24 cellular contexts compared by ENCODE assay signal in the genomic region with DNA sequence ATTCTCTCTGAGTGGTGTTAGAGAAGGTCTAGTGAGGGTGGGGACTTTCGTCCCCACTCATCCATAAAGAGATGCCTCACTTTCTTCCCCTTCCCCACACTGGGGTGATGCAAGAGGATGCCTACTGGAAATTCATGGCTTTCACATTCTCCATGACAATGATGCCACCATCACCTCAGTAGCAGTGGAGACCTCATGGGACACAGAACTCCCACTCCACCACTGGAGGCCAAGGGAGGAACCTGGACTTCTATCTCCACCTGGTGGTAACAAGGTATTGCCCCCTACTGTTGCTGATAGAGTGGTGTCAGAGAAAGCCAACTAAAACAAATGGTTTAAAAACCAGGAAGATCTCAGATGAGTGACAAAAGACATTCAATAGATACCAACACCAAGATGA.
A peak's percentile ranks its signal among the peaks of the same experiment; 100 is the strongest.
DNase-seq lines count a peak whose midpoint lies in the region; ATAC-seq, FAIRE-seq and TF ChIP-seq lines count a peak whose summit lies in the region.
"Had no signal": no experiment of that assay in that cellular context is flagged by ENCODE, and none has a peak within 500 bp of the region (broad histone marks: within the 10 kb centered on the region; RNA-seq: fewer than 3 reads in every experiment).

No MANE protein-coding gene starts in this region.

- H3K9ac ChIP-seq in HepG2 (ENCODE audit: insufficient read depth, low read depth, low read length) (no peak overlapping the region), smooth muscle cell (ENCODE audit: low read depth) (no peak overlapping the region)

- H3K4me1 ChIP-seq in HepG2 (ENCODE audit: insufficient read depth, low read length) (peaks cover 32% of the 10 kb centered on the region), smooth muscle cell (ENCODE audit: low read depth) (no peaks in the 10 kb centered on the region)
- H3K4me1 ChIP-seq: heart right ventricle, tibial nerve had no signal

- H3K36me3 ChIP-seq in HepG2 (replicated peaks in 1 of 2; ENCODE audit: control insufficient read depth in 1 of 2, insufficient read depth in 2 of 2, low read length in 2 of 2) = no peaks in the 10 kb centered on the region
- H3K36me3 ChIP-seq in smooth muscle cell (ENCODE audit: low read depth) = no peaks in the 10 kb centered on the region
- H3K36me3 ChIP-seq: heart right ventricle, ovary, tibial nerve had no signal

- H2AFZ ChIP-seq in HepG2 (ENCODE audit: low read length) (no peak overlapping the region), smooth muscle cell (ENCODE audit: low read depth) (no peak overlapping the region)

- peak; percentile 61 for TF ChIP-seq CTCF in HepG2 (CRISPR knock-in tag; IDR thresholded peaks at IDR 0.05)
- TF ChIP-seq CTCF in smooth muscle cell (IDR thresholded peaks at IDR 0.05; ENCODE audit: borderline replicate concordance, insufficient read depth, poor library complexity, severe bottlenecking) = no peak
- no peak for TF ChIP-seq CTCF in GM13977 (IDR thresholded peaks at IDR 0.05; ENCODE audit: extremely low read depth, insufficient read depth, missing control alignments)

- CTCF ChIA-PET in HepG2 (lab: Yijun Ruan, JAX; ENCODE audit: low intra/inter-chr PET ratio, low total read pairs) = interaction anchor here (1.2 kb wide), 1 partner anchor 114 kb away, joined by 5 read pairs; no protein-coding TSS in a partner anchor

- H3K4me2 ChIP-seq in HepG2 (ENCODE audit: low read depth, low read length) (no peak overlapping the region), smooth muscle cell (no peak overlapping the region)

- TF ChIP-seq POLR2A in HepG2 (IDR thresholded peaks at IDR 0.05; ENCODE audit: insufficient read depth in 1 of 2, low read depth in 2 of 2, low read length in 2 of 2) = no peak

- in situ Hi-C loops in HepG2 (cut with HindIII; ENCODE audit: extremely low pct_ligation_motif_present, low pct_unique_long_range_greater_than_20kb) (no loop called here), GM13977 (cut with MboI; ENCODE audit: low pct_unique_long_range_greater_than_20kb, low sequenced_read_pairs, unreplicated experiment) (no loop called here)

- H3K79me2 ChIP-seq in HepG2 (ENCODE audit: insufficient read depth, low read length) (no peaks in the 10 kb centered on the region), smooth muscle cell (ENCODE audit: low read depth) (no peaks in the 10 kb centered on the region)

- no peaks in the 10 kb centered on the region for H3F3A ChIP-seq in smooth muscle cell (ENCODE audit: low read depth)

- POLR2A ChIA-PET in HepG2 (lab: Yijun Ruan, JAX) = interaction anchor here (1.5 kb wide), 1 partner anchor 9 kb away, joined by 4 read pairs; no protein-coding TSS in a partner anchor

- no peak for TF ChIP-seq EP300 in Ishikawa (IDR thresholded peaks at IDR 0.05; ENCODE audit: borderline replicate concordance)
- TF ChIP-seq EP300 in HepG2 (IDR thresholded peaks at IDR 0.05; ENCODE audit: low read depth in 2 of 2, low read length in 2 of 2) = no peak
- no peak for TF ChIP-seq EP300 in HepG2 (CRISPR knock-in tag; IDR thresholded peaks at IDR 0.05; ENCODE audit: borderline replicate concordance)

- no TSS peak for BruUV-seq in HepG2 (replicated peaks; lab: Mats Ljungman, UMichigan)

- H3K27me3 ChIP-seq in HepG2 (ENCODE audit: control insufficient read depth in 1 of 2, insufficient read depth in 2 of 2, low read length in 2 of 2) (peaks cover under 1 to 10% of the 10 kb centered on the region in 2 experiments; a peak in 3 of 5 replicates), smooth muscle cell (ENCODE audit: low read depth) (no peaks in the 10 kb centered on the region)
- H3K27me3 ChIP-seq: ovary, tibial nerve had no signal

- H3K9me3 ChIP-seq in HepG2 (ENCODE audit: low read length) (peaks cover 7% of the 10 kb centered on the region; the same call in 1 of the 2 replicates), smooth muscle cell (replicated peaks; ENCODE audit: low read depth) (peaks cover 6% of the 10 kb centered on the region)
- H3K9me3 ChIP-seq: ovary had no signal

- no peak overlapping the region for H3K27ac ChIP-seq in HepG2 (ENCODE audit: extremely low read length, insufficient read depth, low read length)
- no peak overlapping the region for H3K27ac ChIP-seq in smooth muscle cell (ENCODE audit: low read depth)
- H3K27ac ChIP-seq: heart right ventricle, HL-60, ovary, SK-N-MC, tibial nerve had no signal

- DNase-seq in DMS53 treated with DMSO at 0.1 percent for 48 hours (lab: John Stamatoyannopoulos, UW; ENCODE audit: unreplicated experiment) (peak; percentile 40), SW480 (ENCODE audit: low spot score) (peak; percentile 55), HepG2 (ENCODE audit: low spot score) (peak; percentile 60), SKM-1 (lab: John Stamatoyannopoulos, UW; ENCODE audit: unreplicated experiment) (no peak), smooth muscle cell (lab: John Stamatoyannopoulos, UW; ENCODE audit: unreplicated experiment) (no peak), KG1 (lab: John Stamatoyannopoulos, UW) (no peak), GM13977 (ENCODE audit: low spot score) (no peak)
- DNase-seq: activated CD4-positive, alpha-beta T cell treated with anti-CD3 and anti-CD28 coated beads for 1 hour; activated naive CD8-positive, alpha-beta T cell treated with anti-CD3 and anti-CD28 coated beads, Interleukin-2, amount 10 ng/mL, durations not matched to agents 7 days and 5 days; heart right ventricle; mammary epithelial cell; naive B cell; NCI-H1105 treated with DMSO at 0.1 percent for 48 hours; ovary; stimulated activated naive CD8-positive, alpha-beta T cell treated with anti-CD3 and anti-CD28 coated beads, Interleukin-15, Interleukin-2, amounts not matched to agents 100 U/mL and 50 U/mL, for 24 hours; T1000 had no signal

- 100% methylated on average over 1 of the region's 1 CpG for WGBS in HepG2 (ENCODE audit: low lambda C conversion rate)
- 94% methylated on average over 1 of the region's 1 CpG for WGBS in smooth muscle cell (ENCODE audit: low lambda C conversion rate)

- H3K4me3 ChIP-seq in HepG2 (replicated peaks in 1 of 3; ENCODE audit: insufficient read depth in 1 of 3, low read depth in 2 of 3, low read length in 3 of 3) (no peak overlapping the region), smooth muscle cell (no peak overlapping the region)
- H3K4me3 ChIP-seq: heart right ventricle, ovary, SK-N-MC, tibial nerve had no signal

- peak; percentile 64 for TF ChIP-seq RAD21 in Ishikawa (IDR thresholded peaks at IDR 0.05; ENCODE audit: low read depth)
- peak; percentile 52; the same call in 1 of the 2 replicates for TF ChIP-seq RAD21 in HepG2 (CRISPR knock-in tag; IDR thresholded peaks at IDR 0.05)

- peak; percentile 79 for ATAC-seq in HepG2
- ATAC-seq: heart right ventricle; sciatic nerve; stimulated activated naive CD8-positive, alpha-beta T cell treated with anti-CD3 and anti-CD28 coated beads, Interleukin-15, Interleukin-2, amounts not matched to agents 100 U/mL and 50 U/mL, for 24 hours had no signal

- peak; percentile 52 for FAIRE-seq in HepG2 (lab: Jason Lieb, UNC)
- FAIRE-seq: GM19239, H54, islet of Langerhans had no signal

- H4K20me1 ChIP-seq in HepG2 (ENCODE audit: insufficient read depth, low read length) (no peaks in the 10 kb centered on the region), smooth muscle cell (ENCODE audit: low read depth) (no peaks in the 10 kb centered on the region)

- intact Hi-C loops in HepG2 (cut with micrococcal nuclease; ENCODE audit: unreplicated experiment) = loop anchor here (5.0 kb wide), 1 partner anchor 205 kb away; a partner anchor contains a TSS

TF ChIP-seq in Ishikawa, 13 proteins besides CTCF, POLR2A, EP300 and RAD21 (continues in another document):
- TF ChIP-seq, protein P1, sequence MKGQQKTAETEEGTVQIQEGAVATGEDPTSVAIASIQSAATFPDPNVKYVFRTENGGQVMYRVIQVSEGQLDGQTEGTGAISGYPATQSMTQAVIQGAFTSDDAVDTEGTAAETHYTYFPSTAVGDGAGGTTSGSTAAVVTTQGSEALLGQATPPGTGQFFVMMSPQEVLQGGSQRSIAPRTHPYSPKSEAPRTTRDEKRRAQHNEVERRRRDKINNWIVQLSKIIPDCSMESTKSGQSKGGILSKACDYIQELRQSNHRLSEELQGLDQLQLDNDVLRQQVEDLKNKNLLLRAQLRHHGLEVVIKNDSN (IDR thresholded peaks at IDR 0.05) = no peak
- no peak for TF ChIP-seq EGR1 (IDR thresholded peaks at IDR 0.05)
- TF ChIP-seq YY1 (IDR thresholded peaks at IDR 0.05; ENCODE audit: low read depth) = no peak
- TF ChIP-seq, protein P2, sequence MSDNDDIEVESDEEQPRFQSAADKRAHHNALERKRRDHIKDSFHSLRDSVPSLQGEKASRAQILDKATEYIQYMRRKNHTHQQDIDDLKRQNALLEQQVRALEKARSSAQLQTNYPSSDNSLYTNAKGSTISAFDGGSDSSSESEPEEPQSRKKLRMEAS (IDR thresholded peaks at IDR 0.05) = no peak
- TF ChIP-seq TCF12 (IDR thresholded peaks at IDR 0.05; ENCODE audit: low read depth) = no peak
- TF ChIP-seq FOXM1 (IDR thresholded peaks at IDR 0.05; ENCODE audit: borderline replicate concordance, low read depth) = no peak
- no peak for TF ChIP-seq CEBPB (IDR thresholded peaks at IDR 0.05)
- TF ChIP-seq ZBTB7A (IDR thresholded peaks at IDR 0.05; ENCODE audit: low read depth) = no peak
- TF ChIP-seq CREB1 (IDR thresholded peaks at IDR 0.05; ENCODE audit: low read depth) = no peak
- no peak for TF ChIP-seq NFIC (IDR thresholded peaks at IDR 0.05)

TF ChIP-seq in HepG2, 621 proteins besides CTCF, POLR2A, EP300 and RAD21 (continues in another document):
- TF ChIP-seq, protein P3, sequence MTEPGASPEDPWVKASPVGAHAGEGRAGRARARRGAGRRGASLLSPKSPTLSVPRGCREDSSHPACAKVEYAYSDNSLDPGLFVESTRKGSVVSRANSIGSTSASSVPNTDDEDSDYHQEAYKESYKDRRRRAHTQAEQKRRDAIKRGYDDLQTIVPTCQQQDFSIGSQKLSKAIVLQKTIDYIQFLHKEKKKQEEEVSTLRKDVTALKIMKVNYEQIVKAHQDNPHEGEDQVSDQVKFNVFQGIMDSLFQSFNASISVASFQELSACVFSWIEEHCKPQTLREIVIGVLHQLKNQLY (CRISPR knock-in tag; IDR thresholded peaks at IDR 0.05) = no peak
- TF ChIP-seq, protein P4, sequence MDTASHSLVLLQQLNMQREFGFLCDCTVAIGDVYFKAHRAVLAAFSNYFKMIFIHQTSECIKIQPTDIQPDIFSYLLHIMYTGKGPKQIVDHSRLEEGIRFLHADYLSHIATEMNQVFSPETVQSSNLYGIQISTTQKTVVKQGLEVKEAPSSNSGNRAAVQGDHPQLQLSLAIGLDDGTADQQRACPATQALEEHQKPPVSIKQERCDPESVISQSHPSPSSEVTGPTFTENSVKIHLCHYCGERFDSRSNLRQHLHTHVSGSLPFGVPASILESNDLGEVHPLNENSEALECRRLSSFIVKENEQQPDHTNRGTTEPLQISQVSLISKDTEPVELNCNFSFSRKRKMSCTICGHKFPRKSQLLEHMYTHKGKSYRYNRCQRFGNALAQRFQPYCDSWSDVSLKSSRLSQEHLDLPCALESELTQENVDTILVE (CRISPR knock-in tag; IDR thresholded peaks at IDR 0.05) = 0 out of 2 replicates have a peak, but pooled peaks have one; percentile 44

Comparison
In these comparisons a context has a peak if more than half of its experiments do, and no peak if none do; other contexts are left out.
1. DNase-seq: peak in DMS53 treated with DMSO at 0.1 percent for 48 hours (single experiment), SW480 (single experiment) and HepG2 (single experiment); none in SKM-1 (single experiment), smooth muscle cell (single experiment), KG1 (single experiment) and GM13977 (single experiment).